1 cellular context compared by ENCODE assay signal in the genomic region with DNA sequence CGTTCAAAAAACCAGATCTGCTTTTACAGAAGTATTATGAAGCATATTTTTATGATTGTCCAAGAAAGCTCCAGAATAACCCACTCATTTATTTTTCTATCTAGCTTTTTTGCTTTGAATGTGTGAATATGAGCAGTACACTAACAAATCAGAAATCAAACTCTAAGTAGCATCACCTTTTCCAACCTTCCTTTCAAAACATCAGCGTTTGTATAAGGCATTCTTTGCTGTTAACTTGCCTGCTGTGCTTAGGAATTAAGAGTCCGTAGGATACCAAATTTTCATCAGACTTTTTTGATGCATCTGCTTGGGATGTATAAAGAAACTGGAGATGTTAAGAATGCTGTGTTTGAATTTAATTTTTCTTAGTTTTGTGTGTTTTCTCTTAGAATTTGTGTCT.
TF ChIP-seq lines count a peak whose summit lies in the region.

No MANE protein-coding gene starts in this region.

TF ChIP-seq in GM12878, 131 proteins besides CTCF, POLR2A, EP300 and RAD21 (continued from another document):
- TF ChIP-seq, protein P1, sequence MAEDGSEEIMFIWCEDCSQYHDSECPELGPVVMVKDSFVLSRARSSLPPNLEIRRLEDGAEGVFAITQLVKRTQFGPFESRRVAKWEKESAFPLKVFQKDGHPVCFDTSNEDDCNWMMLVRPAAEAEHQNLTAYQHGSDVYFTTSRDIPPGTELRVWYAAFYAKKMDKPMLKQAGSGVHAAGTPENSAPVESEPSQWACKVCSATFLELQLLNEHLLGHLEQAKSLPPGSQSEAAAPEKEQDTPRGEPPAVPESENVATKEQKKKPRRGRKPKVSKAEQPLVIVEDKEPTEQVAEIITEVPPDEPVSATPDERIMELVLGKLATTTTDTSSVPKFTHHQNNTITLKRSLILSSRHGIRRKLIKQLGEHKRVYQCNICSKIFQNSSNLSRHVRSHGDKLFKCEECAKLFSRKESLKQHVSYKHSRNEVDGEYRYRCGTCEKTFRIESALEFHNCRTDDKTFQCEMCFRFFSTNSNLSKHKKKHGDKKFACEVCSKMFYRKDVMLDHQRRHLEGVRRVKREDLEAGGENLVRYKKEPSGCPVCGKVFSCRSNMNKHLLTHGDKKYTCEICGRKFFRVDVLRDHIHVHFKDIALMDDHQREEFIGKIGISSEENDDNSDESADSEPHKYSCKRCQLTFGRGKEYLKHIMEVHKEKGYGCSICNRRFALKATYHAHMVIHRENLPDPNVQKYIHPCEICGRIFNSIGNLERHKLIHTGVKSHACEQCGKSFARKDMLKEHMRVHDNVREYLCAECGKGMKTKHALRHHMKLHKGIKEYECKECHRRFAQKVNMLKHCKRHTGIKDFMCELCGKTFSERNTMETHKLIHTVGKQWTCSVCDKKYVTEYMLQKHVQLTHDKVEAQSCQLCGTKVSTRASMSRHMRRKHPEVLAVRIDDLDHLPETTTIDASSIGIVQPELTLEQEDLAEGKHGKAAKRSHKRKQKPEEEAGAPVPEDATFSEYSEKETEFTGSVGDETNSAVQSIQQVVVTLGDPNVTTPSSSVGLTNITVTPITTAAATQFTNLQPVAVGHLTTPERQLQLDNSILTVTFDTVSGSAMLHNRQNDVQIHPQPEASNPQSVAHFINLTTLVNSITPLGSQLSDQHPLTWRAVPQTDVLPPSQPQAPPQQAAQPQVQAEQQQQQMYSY (CRISPR knock-in tag; IDR thresholded peaks at IDR 0.05) = no peak
